In genomic region chr15:44195151-44195740, GRCh38 we compare ENCODE assay signal across 8 cellular contexts. TPM values are rescaled to one million over a fixed set of nuclear protein-coding genes. Genes with fewer than 3 reads are reported as not detected.
DNase-seq lines count a peak whose midpoint lies in the region; ATAC-seq and TF ChIP-seq lines count a peak whose summit lies in the region.

TSS of gene FRMD5 (minus strand) at chr15:44195271.

- no peaks in the 10 kb centered on the region for H3K36me3 Mint-ChIP-seq in GM23338 (ENCODE audit: low read depth)
- no peaks in the 10 kb centered on the region for H3K36me3 Mint-ChIP-seq in activated naive CD4-positive, alpha-beta T cell treated with anti-CD3 and anti-CD28 coated beads, Interleukin-2, amount 10 ng/mL, durations not matched to agents 7 days and 5 days

- H3K79me2 ChIP-seq in GM23338 (replicated peaks; ENCODE audit: insufficient read depth), result peaks cover 20% of the 10 kb centered on the region

- no peaks in the 10 kb centered on the region for H3K36me3 ChIP-seq in GM23338 (ENCODE audit: insufficient read depth)
- no peaks in the 10 kb centered on the region for H3K36me3 ChIP-seq in neuron (ENCODE audit: insufficient read depth, low read length)
- no peaks in the 10 kb centered on the region for H3K36me3 ChIP-seq in stomach smooth muscle (ENCODE audit: control insufficient read depth in 2 of 2, insufficient read depth in 2 of 2, low read length in 2 of 2)

- H3K9ac ChIP-seq in stomach smooth muscle (ENCODE audit: low read length in 2 of 2), result no peak within 1 kb of the TSS

- peaks cover 30% of the 10 kb centered on the region for H3K4me1 Mint-ChIP-seq in GM23338
- H3K4me1 Mint-ChIP-seq in activated naive CD4-positive, alpha-beta T cell treated with anti-CD3 and anti-CD28 coated beads, Interleukin-2, amount 10 ng/mL, durations not matched to agents 7 days and 5 days, result peaks cover 22% of the 10 kb centered on the region

- H3K9me2 ChIP-seq in GM23338 (ENCODE audit: insufficient read depth), result no peaks in the 10 kb centered on the region

- H3K4me2 ChIP-seq in GM23338, result peak within 1 kb of the TSS; percentile 97

- H2AFZ ChIP-seq in GM23338, result peak within 1 kb of the TSS; percentile 94
- H2AFZ ChIP-seq in neuron (ENCODE audit: low read depth, low read length), result peak within 1 kb of the TSS; percentile 98

- H3K4me1 ChIP-seq in GM23338 (ENCODE audit: insufficient read depth) (peaks cover 15% of the 10 kb centered on the region), neuron (ENCODE audit: insufficient read depth, low read length) (peaks cover 28% of the 10 kb centered on the region), stomach smooth muscle (ENCODE audit: control insufficient read depth, insufficient read depth, low read length) (peaks cover 14% of the 10 kb centered on the region)

- 0 out of 2 replicates have a peak, but pooled peaks cover 3% of the 10 kb centered on the region for H3F3A ChIP-seq in GM23338 (replicated peaks; ENCODE audit: low read depth)

- H3K9me3 ChIP-seq in neuron (ENCODE audit: low read length), result no peaks in the 10 kb centered on the region
- H3K9me3 ChIP-seq in stomach smooth muscle (ENCODE audit: control insufficient read depth in 2 of 2, low read length in 2 of 2), result no peaks in the 10 kb centered on the region

- CTCF ChIA-PET in activated naive CD4-positive, alpha-beta T cell treated with anti-CD3 and anti-CD28 coated beads, Interleukin-2, amount 10 ng/mL, durations not matched to agents 7 days and 5 days (lab: Charles Lee), result no interaction called here

- TF ChIP-seq CTCF in GM23338 (conservative IDR thresholded peaks at IDR 0.05; ENCODE audit: low read depth in 2 of 2) (peak in 1 of 2 experiments; percentile 13; a peak in 1 of 4 replicates), LNCaP clone FGC (IDR thresholded peaks at IDR 0.05; ENCODE audit: control insufficient read depth, extremely low read depth, insufficient read depth) (no peak)

- H3K27ac ChIP-seq in GM23338 (ENCODE audit: low read depth) (peak within 1 kb of the TSS; percentile 34; the same call in 1 of the 2 replicates), stomach smooth muscle (ENCODE audit: low read length) (no peak within 1 kb of the TSS)

- no peaks in the 10 kb centered on the region; the same call in 2 of the 3 replicates for H3K9me3 Mint-ChIP-seq in GM23338
- no peaks in the 10 kb centered on the region for H3K9me3 Mint-ChIP-seq in activated naive CD4-positive, alpha-beta T cell treated with anti-CD3 and anti-CD28 coated beads, Interleukin-2, amount 10 ng/mL, durations not matched to agents 7 days and 5 days

- H3K4me3 Mint-ChIP-seq in GM23338, result peak within 1 kb of the TSS; percentile 92
- peak within 1 kb of the TSS; percentile 80 for H3K4me3 Mint-ChIP-seq in activated naive CD4-positive, alpha-beta T cell treated with anti-CD3 and anti-CD28 coated beads, Interleukin-2, amount 10 ng/mL, durations not matched to agents 7 days and 5 days

- peaks cover 14% of the 10 kb centered on the region for H3K27me3 Mint-ChIP-seq in GM23338 (ENCODE audit: insufficient read depth, low read depth, poor library complexity)
- peaks cover 67% of the 10 kb centered on the region for H3K27me3 Mint-ChIP-seq in activated naive CD4-positive, alpha-beta T cell treated with anti-CD3 and anti-CD28 coated beads, Interleukin-2, amount 10 ng/mL, durations not matched to agents 7 days and 5 days

- H3K27me3 ChIP-seq in GM23338 (ENCODE audit: insufficient read depth) (peaks cover 22% of the 10 kb centered on the region), neuron (ENCODE audit: insufficient read depth, low read length) (peaks cover 5% of the 10 kb centered on the region), stomach smooth muscle (ENCODE audit: control insufficient read depth in 1 of 2, insufficient read depth in 2 of 2, low read length in 2 of 2) (peaks cover 15 to 28% of the 10 kb centered on the region in 2 donors)

- peak; percentile 83 for DNase-seq in DMS79 treated with DMSO at 0.1 percent for 48 hours (lab: John Stamatoyannopoulos, UW)
- DNase-seq in GM23338 (ENCODE audit: low spot score), result peak; percentile 99
- peak; percentile 85 for DNase-seq in LNCaP clone FGC (ENCODE audit: low read depth)
- DNase-seq in SK-MEL-5 (ENCODE audit: low read depth, low spot score), result peak; percentile 95
- DNase-seq in activated naive CD4-positive, alpha-beta T cell treated with anti-CD3 and anti-CD28 coated beads, Interleukin-2, amount 10 ng/mL, durations not matched to agents 7 days and 5 days, result peak; percentile 91
- peak; percentile 95 for DNase-seq in germinal center (ENCODE audit: low spot score)

- H3K4me3 ChIP-seq in GM23338 (peak within 1 kb of the TSS; percentile 92), LNCaP clone FGC (ENCODE audit: low read depth, low read length) (peak within 1 kb of the TSS; percentile 57), neuron (ENCODE audit: low read length) (peak within 1 kb of the TSS; percentile 62), stomach smooth muscle (ENCODE audit: low read length in 2 of 2) (peak within 1 kb of the TSS; percentile 51 to 79)

- H3K27ac Mint-ChIP-seq in GM23338, result peak within 1 kb of the TSS; percentile 92
- H3K27ac Mint-ChIP-seq in activated naive CD4-positive, alpha-beta T cell treated with anti-CD3 and anti-CD28 coated beads, Interleukin-2, amount 10 ng/mL, durations not matched to agents 7 days and 5 days, result no peak within 1 kb of the TSS

- in situ Hi-C loops in SK-MEL-5 (cut with HindIII; ENCODE audit: low pct_unique_long_range_greater_than_20kb, low sequenced_read_pairs), result no loop called here

- peak; percentile 90 for ATAC-seq in GM23338

- H4K20me1 ChIP-seq in GM23338 (replicated peaks; ENCODE audit: insufficient read depth), result peaks cover 15% of the 10 kb centered on the region

TF ChIP-seq in GM23338, 12 proteins besides CTCF, POLR2A, EP300 and RAD21 (continues in another document):
- TF ChIP-seq POLR2AphosphoS5 (IDR thresholded peaks at IDR 0.05; ENCODE audit: low read depth) (peak; percentile 94), JUNB (IDR thresholded peaks at IDR 0.05; ENCODE audit: unreplicated experiment) (no peak), CREB1 (CRISPR knock-in tag; IDR thresholded peaks at IDR 0.05; ENCODE audit: low read depth) (peak; percentile 65), REST (IDR thresholded peaks at IDR 0.05; ENCODE audit: unreplicated experiment) (no peak)
- TF ChIP-seq, protein P1, sequence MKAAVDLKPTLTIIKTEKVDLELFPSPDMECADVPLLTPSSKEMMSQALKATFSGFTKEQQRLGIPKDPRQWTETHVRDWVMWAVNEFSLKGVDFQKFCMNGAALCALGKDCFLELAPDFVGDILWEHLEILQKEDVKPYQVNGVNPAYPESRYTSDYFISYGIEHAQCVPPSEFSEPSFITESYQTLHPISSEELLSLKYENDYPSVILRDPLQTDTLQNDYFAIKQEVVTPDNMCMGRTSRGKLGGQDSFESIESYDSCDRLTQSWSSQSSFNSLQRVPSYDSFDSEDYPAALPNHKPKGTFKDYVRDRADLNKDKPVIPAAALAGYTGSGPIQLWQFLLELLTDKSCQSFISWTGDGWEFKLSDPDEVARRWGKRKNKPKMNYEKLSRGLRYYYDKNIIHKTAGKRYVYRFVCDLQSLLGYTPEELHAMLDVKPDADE (IDR thresholded peaks at IDR 0.05), result no peak

RNA-seq across cellular contexts. Expression of gene FRMD5, which starts in this region (rescaled TPM):
- 10.1 and 17.3 TPM in 2 replicates for total RNA-seq in GM23338 (2014; rRNA removed; shearing (Covaris generic))
- polyA plus RNA-seq in GM23338 (2016; fragmentation: Nextera tagmentation; extraction: Ambion mirVana), result 4.4 and 5.9 TPM in 2 replicates
- total RNA-seq in SK-MEL-5 (2014; rRNA removed; shearing (Covaris generic)), result 14.3 and 16.3 TPM in 2 replicates
- 10.7 and 16.2 TPM in 2 replicates for polyA plus RNA-seq in SK-MEL-5 (2015; cell fraction: cytosol; rRNA removed)
- polyA plus RNA-seq in SK-MEL-5 (2015; cell fraction: nucleus; rRNA removed), result 18.8 and 23.0 TPM in 2 replicates
